In genomic region chr18:80191907-80192652, GRCh38 we compare ENCODE assay signal across 16 cellular contexts.
"Had no signal": no experiment of that assay in that cellular context is flagged by ENCODE, and none has a peak within 500 bp of the region (broad histone marks: within the 10 kb centered on the region; RNA-seq: fewer than 3 reads in every experiment).

No MANE protein-coding gene starts in this region.

- H3K27ac Mint-ChIP-seq: activated CD4-positive, alpha-beta T cell treated with anti-CD3 and anti-CD28 coated beads, Interleukin-2, amount 10 ng/mL, durations not matched to agents 7 days and 5 days; activated naive CD4-positive, alpha-beta T cell treated with anti-CD3 and anti-CD28 coated beads, Interleukin-2, amount 50 U/mL, for 24 hours had no signal

- DNase-seq: activated CD4-positive, alpha-beta T cell treated with anti-CD3 and anti-CD28 coated beads, Interleukin-2, amount 10 ng/mL, durations not matched to agents 7 days and 5 days; activated CD4-positive, CD25-positive, alpha-beta regulatory T cell; activated effector memory CD4-positive, alpha-beta T cell treated with anti-CD3 and anti-CD28 coated beads, Interleukin-2, amount 50 U/mL, for 16 hours; activated T-cell treated with anti-CD3 and anti-CD28 coated beads, Interleukin-2, amount 50 U/mL, for 4 hours; midbrain; psoas muscle; right lobe of liver; T-helper 2 cell; uterus had no signal

- H3K27ac ChIP-seq: cardiac muscle cell, dorsolateral prefrontal cortex, psoas muscle, thoracic aorta, uterus had no signal

- H3K4me1 Mint-ChIP-seq: activated CD4-positive, alpha-beta T cell treated with anti-CD3 and anti-CD28 coated beads, Interleukin-2, amount 10 ng/mL, durations not matched to agents 7 days and 5 days; activated naive CD4-positive, alpha-beta T cell treated with anti-CD3 and anti-CD28 coated beads, Interleukin-2, amount 50 U/mL, for 24 hours had no signal

- H3K4me3 ChIP-seq: cardiac muscle cell, dorsolateral prefrontal cortex, psoas muscle, right lobe of liver, thoracic aorta, uterus had no signal

- ATAC-seq: activated T-cell treated with anti-CD3 and anti-CD28 coated beads, Interleukin-2, amount 50 U/mL, for 4 hours; esophagus mucosa; psoas muscle; right lobe of liver had no signal

- H3K9me3 Mint-ChIP-seq: activated CD4-positive, alpha-beta T cell treated with anti-CD3 and anti-CD28 coated beads, Interleukin-2, amount 10 ng/mL, durations not matched to agents 7 days and 5 days; activated naive CD4-positive, alpha-beta T cell treated with anti-CD3 and anti-CD28 coated beads, Interleukin-2, amount 50 U/mL, for 24 hours; activated T-cell treated with anti-CD3 and anti-CD28 coated beads, Interleukin-2, amount 50 U/mL, for 4 hours had no signal

- H3K4me3 Mint-ChIP-seq: activated CD4-positive, alpha-beta T cell treated with anti-CD3 and anti-CD28 coated beads, Interleukin-2, amount 10 ng/mL, durations not matched to agents 7 days and 5 days; activated naive CD4-positive, alpha-beta T cell treated with anti-CD3 and anti-CD28 coated beads, Interleukin-2, amount 50 U/mL, for 24 hours; activated T-cell treated with anti-CD3 and anti-CD28 coated beads, Interleukin-2, amount 50 U/mL, for 4 hours had no signal

- FAIRE-seq: endometrium, islet of Langerhans had no signal

- H3K36me3 Mint-ChIP-seq: activated naive CD4-positive, alpha-beta T cell treated with anti-CD3 and anti-CD28 coated beads, Interleukin-2, amount 50 U/mL, for 24 hours had no signal
